8 cellular contexts compared by ENCODE assay signal in the genomic region with DNA sequence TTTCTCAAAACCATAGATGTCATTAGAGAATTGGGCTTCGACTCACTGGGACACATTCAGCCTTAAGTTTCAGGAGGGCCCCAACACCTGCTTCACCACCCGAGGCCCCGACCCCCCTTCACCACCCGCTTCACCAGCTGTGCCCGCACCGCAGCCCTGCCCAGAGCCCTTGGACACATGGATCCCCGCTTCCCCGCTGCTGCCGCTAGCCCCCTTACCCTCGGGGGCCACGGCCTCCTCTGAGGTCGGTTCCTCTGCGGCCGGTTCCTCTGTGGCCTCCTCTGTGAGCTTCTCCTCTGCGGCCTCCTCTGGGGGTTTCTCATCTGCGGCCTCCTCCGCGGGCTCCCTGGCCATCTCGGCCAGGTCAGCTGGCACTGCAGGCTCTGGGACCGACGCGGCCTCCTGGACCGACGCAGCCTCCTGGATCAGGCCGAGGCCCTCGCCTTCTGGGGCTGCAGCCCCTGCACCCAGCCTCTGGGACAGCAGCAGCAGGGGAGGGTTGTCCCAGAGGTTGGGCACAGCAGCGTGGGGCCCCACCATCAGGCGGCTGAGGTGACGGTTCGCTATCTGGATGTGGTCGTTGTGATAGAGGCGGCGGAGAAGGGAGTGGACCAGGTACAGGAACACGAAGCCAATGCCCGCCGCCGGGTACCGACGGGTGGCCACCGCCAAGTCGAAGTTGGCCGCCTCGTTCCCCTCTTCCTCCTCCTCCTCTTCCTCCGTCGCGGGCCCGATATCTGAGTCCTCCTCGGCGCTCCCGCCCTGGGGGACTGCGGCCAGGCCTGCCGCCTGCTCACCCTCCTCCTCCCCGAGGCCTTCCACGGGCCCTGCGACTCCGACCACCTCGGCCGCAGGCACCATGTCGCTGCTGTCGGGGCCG. TPM values are rescaled to one million over a fixed set of nuclear protein-coding genes. Genes with fewer than 3 reads are reported as not detected.
"Had no signal": no experiment of that assay in that cellular context is flagged by ENCODE, and none has a peak within 500 bp of the region (broad histone marks: within the 10 kb centered on the region; RNA-seq: fewer than 3 reads in every experiment).

No MANE protein-coding gene starts in this region.

- H3K4me3 ChIP-seq: GM23248, K562 had no signal

- H2AFZ ChIP-seq: GM23248 had no signal

- H3K27ac ChIP-seq: GM23248 had no signal

- DNase-seq: GM23248, GOT3, H9, HCEC 1CT, IMR-90 had no signal

RNA-seq across cellular contexts. Expression of a gene that starts 0.7 kb away (rescaled TPM):
- total RNA-seq: GM23248, H4, H9, HT-29, IMR-90 had no signal
